ENCODE assay signal across 8 cellular contexts in the genomic region with DNA sequence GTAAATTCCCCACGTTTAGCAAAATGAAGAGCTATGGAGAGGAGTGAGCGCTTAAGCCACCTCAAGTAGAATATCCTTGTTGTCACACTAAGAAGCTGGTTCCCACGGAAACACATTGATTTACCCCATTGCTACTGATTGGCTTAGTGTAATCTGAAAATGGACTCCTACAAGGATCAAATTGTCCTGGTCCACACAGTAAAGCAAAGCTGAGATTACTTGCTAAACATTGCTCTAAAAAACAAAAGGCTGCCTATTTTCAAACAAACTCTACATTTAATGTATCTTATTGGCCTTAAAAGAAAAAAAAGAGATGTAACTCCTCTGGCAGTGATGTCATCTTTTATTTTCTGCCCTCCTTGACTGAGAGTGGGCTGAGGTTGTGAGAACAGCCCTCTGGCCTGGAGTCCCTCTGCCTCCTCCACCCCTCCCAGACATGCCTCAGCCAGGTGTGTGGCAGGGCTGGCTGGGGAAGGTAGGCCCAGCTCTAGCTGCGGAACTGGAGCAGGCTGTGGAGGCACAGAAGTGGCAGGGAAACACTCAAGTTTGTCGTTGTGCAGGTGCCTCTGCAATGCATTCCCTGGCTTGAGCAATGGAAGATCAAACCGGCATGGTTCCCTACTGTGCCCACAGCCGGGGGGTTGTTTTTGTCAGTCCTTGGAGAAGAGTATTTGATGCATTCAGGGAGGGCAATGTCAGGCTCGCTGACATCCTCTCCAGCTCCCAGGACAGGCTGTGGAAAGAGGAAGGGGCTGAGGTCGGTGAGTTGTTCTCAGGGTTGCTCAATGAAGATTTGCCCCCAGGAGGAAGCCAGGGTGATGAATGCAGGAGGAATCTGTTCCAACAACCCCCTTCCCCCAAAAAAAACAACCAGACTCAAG. TPM values are rescaled to one million over a fixed set of nuclear protein-coding genes. Genes with fewer than 3 reads are reported as not detected.
DNase-seq lines count a peak whose midpoint lies in the region; ATAC-seq and TF ChIP-seq lines count a peak whose summit lies in the region.

No MANE protein-coding gene starts in this region.

- H3K4me3 Mint-ChIP-seq in T-helper 2 cell treated with Interferon-gamma antibody and Interleukin-4, amounts not matched to agents 5 μg/mL and 100 μg/mL, for 36 hours, result peak overlapping the region; percentile 42
- peak overlapping the region in 2 of 8 donors; percentile 1 to 51 for H3K4me3 Mint-ChIP-seq in naive B cell

- H3K4me3 ChIP-seq in epithelial cell of esophagus (ENCODE audit: low read length), result no peak overlapping the region

- no peaks in the 10 kb centered on the region for H3K9me3 Mint-ChIP-seq in T-helper 2 cell treated with Interferon-gamma antibody and Interleukin-4, amounts not matched to agents 5 μg/mL and 100 μg/mL, for 36 hours
- H3K9me3 Mint-ChIP-seq in naive B cell, result peaks cover 0 to 2% (median 0%) of the 10 kb centered on the region in 7 donors

- ATAC-seq in naive B cell (ENCODE audit: low read depth in 2 of 2) (peak; percentile 48 to 61), HG03457 (IDR thresholded peaks at IDR 0.05; ENCODE audit: unreplicated experiment) (no peak)

- peak; percentile 31 for DNase-seq in activated CD4-positive, alpha-beta T cell treated with anti-CD3 and anti-CD28 coated beads for 48 hours
- no peak for DNase-seq in activated CD4-positive, alpha-beta T cell treated with anti-CD3 and anti-CD28 coated beads for 1 hour
- no peak for DNase-seq in T-helper 2 cell treated with Interferon-gamma antibody and Interleukin-4, amounts not matched to agents 5 μg/mL and 100 μg/mL, for 36 hours (ENCODE audit: low spot score)
- DNase-seq in epithelial cell of esophagus (ENCODE audit: low read depth), result peak; percentile 77
- no peak for DNase-seq in naive B cell
- DNase-seq in DMS 273 (lab: John Stamatoyannopoulos, UW; ENCODE audit: unreplicated experiment), result no peak
- DNase-seq in HuH-7 (ENCODE audit: low spot score), result no peak

- H3K36me3 Mint-ChIP-seq in T-helper 2 cell treated with Interferon-gamma antibody and Interleukin-4, amounts not matched to agents 5 μg/mL and 100 μg/mL, for 36 hours (ENCODE audit: low read depth), result peaks cover 65% of the 10 kb centered on the region
- peaks cover 33 to 38% of the 10 kb centered on the region in 2 donors for H3K36me3 Mint-ChIP-seq in naive B cell

- TF ChIP-seq CTCF in epithelial cell of esophagus (IDR thresholded peaks at IDR 0.05; ENCODE audit: insufficient read depth, low read depth, low read length, missing control alignments), result no peak

- H3K4me1 Mint-ChIP-seq in T-helper 2 cell treated with Interferon-gamma antibody and Interleukin-4, amounts not matched to agents 5 μg/mL and 100 μg/mL, for 36 hours (ENCODE audit: low read depth), result peaks cover 53% of the 10 kb centered on the region
- peaks cover 20 to 27% (median 27%) of the 10 kb centered on the region in 3 donors for H3K4me1 Mint-ChIP-seq in naive B cell

- no peaks in the 10 kb centered on the region for H3K27me3 Mint-ChIP-seq in T-helper 2 cell treated with Interferon-gamma antibody and Interleukin-4, amounts not matched to agents 5 μg/mL and 100 μg/mL, for 36 hours (ENCODE audit: low read depth)
- no peaks in the 10 kb centered on the region for H3K27me3 Mint-ChIP-seq in naive B cell

- peak overlapping the region; percentile 49 for H3K27ac Mint-ChIP-seq in T-helper 2 cell treated with Interferon-gamma antibody and Interleukin-4, amounts not matched to agents 5 μg/mL and 100 μg/mL, for 36 hours
- H3K27ac Mint-ChIP-seq in naive B cell, result peak overlapping the region; percentile 24 to 95 (median 76)

RNA-seq across cellular contexts. Expression of gene KLF6, which starts 9.1 kb away (rescaled TPM):
- 1,000 to 10,000 TPM in 1 of 6 donors, 100 to 1,000 TPM in 5; 316 to 1,111 (median 647) TPM for polyA plus RNA-seq in naive B cell (ENCODE audit: low read depth in 6 of 6)

Comparison
In these comparisons a context has a peak if more than half of its experiments do, and no peak if none do; other contexts are left out.
1. DNase-seq: peak in activated CD4-positive, alpha-beta T cell treated with anti-CD3 and anti-CD28 coated beads for 48 hours (single experiment) and epithelial cell of esophagus (single experiment); none in activated CD4-positive, alpha-beta T cell treated with anti-CD3 and anti-CD28 coated beads for 1 hour (single experiment), T-helper 2 cell treated with Interferon-gamma antibody and Interleukin-4, amounts not matched to agents 5 μg/mL and 100 μg/mL, for 36 hours (single experiment), naive B cell (single experiment), DMS 273 (single experiment) and HuH-7 (single experiment).